9 cellular contexts compared by ENCODE assay signal in the genomic region with DNA sequence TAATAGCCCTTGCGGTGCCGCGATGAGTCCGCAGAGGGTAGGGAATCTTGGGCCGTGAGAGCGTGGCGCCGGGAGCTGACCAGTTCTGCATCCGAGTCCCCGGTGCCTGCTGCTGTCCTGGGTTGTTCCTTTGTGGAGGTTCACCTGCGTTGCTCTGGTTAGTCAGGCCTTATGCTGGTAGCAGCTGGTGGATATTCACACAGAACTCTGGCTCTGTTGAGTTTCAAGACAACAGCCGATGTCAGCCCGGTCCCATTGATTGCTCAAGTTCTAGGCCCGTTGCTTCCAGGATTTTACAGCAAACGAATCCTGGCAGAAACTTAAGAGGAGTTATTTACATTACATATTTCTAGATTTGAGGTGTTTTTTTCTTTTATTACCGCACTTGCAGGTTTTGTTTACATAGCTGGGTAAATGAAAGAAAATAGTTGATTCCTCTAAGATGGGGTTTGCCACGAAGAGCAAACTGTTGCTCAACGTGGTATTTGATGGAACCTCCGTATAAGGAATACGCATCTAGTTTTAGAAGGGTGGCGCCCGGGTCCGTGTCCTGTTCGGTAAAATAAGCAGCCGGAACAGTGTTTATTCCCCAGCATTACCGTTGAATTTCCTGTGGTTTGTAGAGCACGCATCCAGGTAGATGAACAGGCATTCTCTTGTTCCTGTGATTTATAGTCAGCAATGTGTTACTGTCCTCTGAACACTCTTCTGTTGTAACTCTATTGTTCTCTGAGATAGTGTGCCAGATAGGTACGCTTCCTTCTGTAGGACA. TPM values are rescaled to one million over a fixed set of nuclear protein-coding genes. Genes with fewer than 3 reads are reported as not detected.
DNase-seq lines count a peak whose midpoint lies in the region; ATAC-seq, FAIRE-seq and TF ChIP-seq lines count a peak whose summit lies in the region.
"Had no signal": no experiment of that assay in that cellular context is flagged by ENCODE, and none has a peak within 500 bp of the region (broad histone marks: within the 10 kb centered on the region; RNA-seq: fewer than 3 reads in every experiment).

No MANE protein-coding gene starts in this region.

- DNase-seq in GM18507 (ENCODE audit: extremely low spot score, insufficient read length, low read depth) (no peak), NCI-H526 treated with DMSO at 0.1 percent for 48 hours (lab: John Stamatoyannopoulos, UW) (peak; percentile 51), epithelial cell of proximal tubule (ENCODE audit: low read depth) (no peak), A172 (ENCODE audit: low spot score) (no peak)
- no peak for DNase-seq in activated CD8-positive, alpha-beta memory T cell treated with anti-CD3 and anti-CD28 coated beads, Interleukin-2, amount 10 ng/mL, durations not matched to agents 7 days and 5 days
- no peak for DNase-seq in activated T-helper 2 cell treated with anti-CD3 and anti-CD28 coated beads, Interferon-gamma antibody, Interleukin-2, Interleukin-4, amounts not matched to agents 10 μg/mL and 5 μg/mL and 100 μg/mL, durations not matched to agents 14 hours and 24 hours and 36 hours (ENCODE audit: low spot score)
- DNase-seq: gastrocnemius medialis had no signal

- H3K4me3 Mint-ChIP-seq in activated CD8-positive, alpha-beta memory T cell treated with anti-CD3 and anti-CD28 coated beads, Interleukin-2, amount 10 ng/mL, durations not matched to agents 7 days and 5 days: no peak overlapping the region
- H3K4me3 Mint-ChIP-seq in activated T-helper 2 cell treated with anti-CD3 and anti-CD28 coated beads, Interferon-gamma antibody, Interleukin-2, Interleukin-4, amounts not matched to agents 10 μg/mL and 5 μg/mL and 100 μg/mL, durations not matched to agents 14 hours and 24 hours and 36 hours (ENCODE audit: low read depth): no peak overlapping the region

- no peak overlapping the region for H3K27ac Mint-ChIP-seq in activated CD8-positive, alpha-beta memory T cell treated with anti-CD3 and anti-CD28 coated beads, Interleukin-2, amount 10 ng/mL, durations not matched to agents 7 days and 5 days
- no peak overlapping the region for H3K27ac Mint-ChIP-seq in activated T-helper 2 cell treated with anti-CD3 and anti-CD28 coated beads, Interferon-gamma antibody, Interleukin-2, Interleukin-4, amounts not matched to agents 10 μg/mL and 5 μg/mL and 100 μg/mL, durations not matched to agents 14 hours and 24 hours and 36 hours

- CTCF ChIA-PET in activated CD8-positive, alpha-beta memory T cell treated with anti-CD3 and anti-CD28 coated beads, Interleukin-2, amount 10 ng/mL, durations not matched to agents 7 days and 5 days (lab: Charles Lee): interaction anchor here (1.1 kb wide), 1 partner anchor 72 kb away, joined by 3 read pairs; no protein-coding TSS in a partner anchor

- peaks cover 11% of the 10 kb centered on the region for H3K4me1 Mint-ChIP-seq in activated CD8-positive, alpha-beta memory T cell treated with anti-CD3 and anti-CD28 coated beads, Interleukin-2, amount 10 ng/mL, durations not matched to agents 7 days and 5 days
- peaks cover 7% of the 10 kb centered on the region for H3K4me1 Mint-ChIP-seq in activated T-helper 2 cell treated with anti-CD3 and anti-CD28 coated beads, Interferon-gamma antibody, Interleukin-2, Interleukin-4, amounts not matched to agents 10 μg/mL and 5 μg/mL and 100 μg/mL, durations not matched to agents 14 hours and 24 hours and 36 hours (ENCODE audit: low read depth)

- peak; percentile 29 for FAIRE-seq in GM18507 (lab: Jason Lieb, UNC)

- intact Hi-C loops in activated T-helper 2 cell treated with anti-CD3 and anti-CD28 coated beads, Interferon-gamma antibody, Interleukin-2, Interleukin-4, amounts not matched to agents 10 μg/mL and 5 μg/mL and 100 μg/mL, durations not matched to agents 14 hours and 24 hours and 36 hours (cut with micrococcal nuclease): loop anchor here (5.0 kb wide), 2 partner anchors 89 to 846 kb away; a partner anchor contains a TSS

- H3K27me3 ChIP-seq in neutrophil: peaks cover 39% of the 10 kb centered on the region

- peaks cover 73% of the 10 kb centered on the region for H3K27me3 Mint-ChIP-seq in activated CD8-positive, alpha-beta memory T cell treated with anti-CD3 and anti-CD28 coated beads, Interleukin-2, amount 10 ng/mL, durations not matched to agents 7 days and 5 days
- H3K27me3 Mint-ChIP-seq in activated T-helper 2 cell treated with anti-CD3 and anti-CD28 coated beads, Interferon-gamma antibody, Interleukin-2, Interleukin-4, amounts not matched to agents 10 μg/mL and 5 μg/mL and 100 μg/mL, durations not matched to agents 14 hours and 24 hours and 36 hours (ENCODE audit: low read depth): peaks cover 51% of the 10 kb centered on the region

- no peak for ATAC-seq in activated CD8-positive, alpha-beta memory T cell treated with anti-CD3 and anti-CD28 coated beads, Interleukin-2, amount 10 ng/mL, durations not matched to agents 7 days and 5 days
- ATAC-seq: gastrocnemius medialis had no signal

- H3K9me3 ChIP-seq in neutrophil: no peaks in the 10 kb centered on the region
- H3K9me3 ChIP-seq: gastrocnemius medialis, SJSA1 had no signal

- no peak for TF ChIP-seq CTCF in epithelial cell of proximal tubule (conservative IDR thresholded peaks at IDR 0.05; ENCODE audit: low read depth, low read length)
- no peak for TF ChIP-seq CTCF in neutrophil (IDR thresholded peaks at IDR 0.05)

- H3K9me3 Mint-ChIP-seq in activated CD8-positive, alpha-beta memory T cell treated with anti-CD3 and anti-CD28 coated beads, Interleukin-2, amount 10 ng/mL, durations not matched to agents 7 days and 5 days (ENCODE audit: low read depth): peaks cover 3% of the 10 kb centered on the region
- H3K9me3 Mint-ChIP-seq in activated T-helper 2 cell treated with anti-CD3 and anti-CD28 coated beads, Interferon-gamma antibody, Interleukin-2, Interleukin-4, amounts not matched to agents 10 μg/mL and 5 μg/mL and 100 μg/mL, durations not matched to agents 14 hours and 24 hours and 36 hours: no peaks in the 10 kb centered on the region

- H3K36me3 Mint-ChIP-seq in activated CD8-positive, alpha-beta memory T cell treated with anti-CD3 and anti-CD28 coated beads, Interleukin-2, amount 10 ng/mL, durations not matched to agents 7 days and 5 days: no peaks in the 10 kb centered on the region
- no peaks in the 10 kb centered on the region for H3K36me3 Mint-ChIP-seq in activated T-helper 2 cell treated with anti-CD3 and anti-CD28 coated beads, Interferon-gamma antibody, Interleukin-2, Interleukin-4, amounts not matched to agents 10 μg/mL and 5 μg/mL and 100 μg/mL, durations not matched to agents 14 hours and 24 hours and 36 hours (ENCODE audit: low read depth)

- no peaks in the 10 kb centered on the region for H3K36me3 ChIP-seq in neutrophil
- H3K36me3 ChIP-seq: gastrocnemius medialis, SJSA1 had no signal

- peaks cover 20 to 27% of the 10 kb centered on the region in 2 experiments for H3K4me1 ChIP-seq in neutrophil (ENCODE audit: control insufficient read depth in 1 of 2, insufficient read depth in 1 of 2, low read depth in 1 of 2, low read length in 1 of 2)
- H3K4me1 ChIP-seq: gastrocnemius medialis, SJSA1 had no signal

- H3K27ac ChIP-seq in neutrophil: no peak overlapping the region
- H3K27ac ChIP-seq: gastrocnemius medialis, SJSA1 had no signal

- H3K4me3 ChIP-seq in epithelial cell of proximal tubule (ENCODE audit: low read depth, low read length) (peak overlapping the region; percentile 52), neutrophil (ENCODE audit: low read depth in 1 of 2, low read length in 1 of 2) (peak overlapping the region; percentile 38 to 52)
- H3K4me3 ChIP-seq: SJSA1 had no signal

RNA-seq across cellular contexts. Expression of a gene that starts 1.3 kb away (rescaled TPM):
- total RNA-seq in epithelial cell of proximal tubule: 24.3 and 65.2 TPM in 2 replicates
- total RNA-seq in A172 (2014; rRNA removed; shearing (Covaris generic)): not detected in 2 replicates
- not detected for total RNA-seq in activated CD8-positive, alpha-beta memory T cell treated with anti-CD3 and anti-CD28 coated beads, Interleukin-2, amount 10 ng/mL, durations not matched to agents 7 days and 5 days
- total RNA-seq in activated T-helper 2 cell treated with anti-CD3 and anti-CD28 coated beads, Interferon-gamma antibody, Interleukin-2, Interleukin-4, amounts not matched to agents 10 μg/mL and 5 μg/mL and 100 μg/mL, durations not matched to agents 14 hours and 24 hours and 36 hours: not detected in 2 replicates
- total RNA-seq: gastrocnemius medialis, SJSA1 had no signal

Comparison
In these comparisons a context has a peak if more than half of its experiments do, and no peak if none do; other contexts are left out.
1. RNA of a gene that starts 1.3 kb away (total RNA-seq): 24.3 to 65.2 TPM in epithelial cell of proximal tubule; not detected in A172, not detected in activated CD8-positive, alpha-beta memory T cell treated with anti-CD3 and anti-CD28 coated beads, Interleukin-2, amount 10 ng/mL, durations not matched to agents 7 days and 5 days and not detected in activated T-helper 2 cell treated with anti-CD3 and anti-CD28 coated beads, Interferon-gamma antibody, Interleukin-2, Interleukin-4, amounts not matched to agents 10 μg/mL and 5 μg/mL and 100 μg/mL, durations not matched to agents 14 hours and 24 hours and 36 hours; every median in the first group is over 10 times any median in the second.